In genomic region chr1:16797065-16797464, GRCh38 we compare ENCODE assay signal across 5 cellular contexts. TPM values are rescaled to one million over a fixed set of nuclear protein-coding genes. Genes with fewer than 3 reads are reported as not detected.
"Had no signal": no experiment of that assay in that cellular context is flagged by ENCODE, and none has a peak within 500 bp of the region (broad histone marks: within the 10 kb centered on the region; RNA-seq: fewer than 3 reads in every experiment).

No MANE protein-coding gene starts in this region.

RNA-seq across cellular contexts. Expression of gene RNU1-4, which starts 56.7 kb away (rescaled TPM):
- polyA plus RNA-seq: adrenal gland, aorta, cardiac muscle cell, esophagus, foreskin keratinocyte had no signal
